In the genomic region with DNA sequence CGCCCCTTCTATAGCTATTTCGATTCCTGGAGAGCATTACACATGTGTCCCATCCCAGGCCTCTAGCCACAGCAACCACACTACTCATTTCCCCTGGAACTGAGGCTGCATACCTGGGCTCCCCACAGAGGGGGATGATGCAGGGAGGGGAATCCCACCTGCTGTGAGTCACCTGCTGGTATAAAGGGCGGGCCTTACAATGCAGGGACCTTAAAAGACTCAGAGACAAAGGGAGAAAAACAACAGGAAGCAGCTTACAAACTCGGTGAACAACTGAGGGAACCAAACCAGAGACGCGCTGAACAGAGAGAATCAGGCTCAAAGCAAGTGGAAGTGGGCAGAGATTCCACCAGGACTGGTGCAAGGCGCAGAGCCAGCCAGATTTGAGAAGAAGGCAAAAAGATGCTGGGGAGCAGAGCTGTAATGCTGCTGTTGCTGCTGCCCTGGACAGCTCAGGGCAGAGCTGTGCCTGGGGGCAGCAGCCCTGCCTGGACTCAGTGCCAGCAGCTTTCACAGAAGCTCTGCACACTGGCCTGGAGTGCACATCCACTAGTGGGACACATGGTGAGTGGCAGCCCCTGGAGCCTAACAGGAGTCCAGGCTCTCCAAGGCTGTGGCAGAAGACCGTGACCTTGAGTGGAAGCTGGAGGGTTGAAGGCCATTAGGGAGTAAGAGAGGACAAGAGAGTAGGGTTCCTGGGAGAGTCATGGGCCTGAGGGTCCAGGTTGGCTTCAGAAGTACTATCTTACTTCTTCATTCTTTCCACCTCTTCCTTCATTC, we compare ENCODE assay signal across 9 cellular contexts. TPM values are rescaled to one million over a fixed set of nuclear protein-coding genes. Genes with fewer than 3 reads are reported as not detected.
A peak's percentile ranks its signal among the peaks of the same experiment; 100 is the strongest.
DNase-seq lines count a peak whose midpoint lies in the region; ATAC-seq and TF ChIP-seq lines count a peak whose summit lies in the region.
"Had no signal": no experiment of that assay in that cellular context is flagged by ENCODE, and none has a peak within 500 bp of the region (broad histone marks: within the 10 kb centered on the region; RNA-seq: fewer than 3 reads in every experiment).

A gene with protein sequence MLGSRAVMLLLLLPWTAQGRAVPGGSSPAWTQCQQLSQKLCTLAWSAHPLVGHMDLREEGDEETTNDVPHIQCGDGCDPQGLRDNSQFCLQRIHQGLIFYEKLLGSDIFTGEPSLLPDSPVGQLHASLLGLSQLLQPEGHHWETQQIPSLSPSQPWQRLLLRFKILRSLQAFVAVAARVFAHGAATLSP (plus strand): TSS at position 242 of the 780 bp plus-strand sequence. CDS start 161 bp downstream, at position 403.

- H2BK15ac ChIP-seq in neuronal stem cell (ENCODE audit: low read length), result no peak within 1 kb of the TSS

- H3K36me3 Mint-ChIP-seq in activated naive CD8-positive, alpha-beta T cell treated with anti-CD3 and anti-CD28 coated beads, Interleukin-2, amount 10 ng/mL, durations not matched to agents 7 days and 5 days, result peaks cover 24% of the 10 kb centered on the region

- H3K4ac ChIP-seq in neuronal stem cell (ENCODE audit: low read length), result no peak within 1 kb of the TSS

- ATAC-seq in activated naive CD8-positive, alpha-beta T cell treated with anti-CD3 and anti-CD28 coated beads, Interleukin-2, amount 10 ng/mL, durations not matched to agents 7 days and 5 days (ENCODE audit: low read depth), result peak; percentile 66
- ATAC-seq in HG03045 (IDR thresholded peaks at IDR 0.05; ENCODE audit: unreplicated experiment), result no peak
- ATAC-seq: A549 had no signal

- H3K9ac ChIP-seq in SK-N-MC (ENCODE audit: insufficient read length) (peak within 1 kb of the TSS; percentile 21), neuronal stem cell (ENCODE audit: low read depth, low read length, poor library complexity) (no peak within 1 kb of the TSS)

- peaks cover 41% of the 10 kb centered on the region for H3K4me1 Mint-ChIP-seq in activated naive CD8-positive, alpha-beta T cell treated with anti-CD3 and anti-CD28 coated beads, Interleukin-2, amount 10 ng/mL, durations not matched to agents 7 days and 5 days

- DNase-seq in NCI-H2081 (lab: John Stamatoyannopoulos, UW) (peak; percentile 45 to 47), NCI-H2081 treated with DMSO at 0.1 percent for 48 hours (lab: John Stamatoyannopoulos, UW) (no peak), SK-N-MC (ENCODE audit: low read depth, low spot score) (no peak), neuronal stem cell (ENCODE audit: low spot score) (no peak), GF-D8 (lab: John Stamatoyannopoulos, UW) (no peak), HEK293T (ENCODE audit: extremely low spot score) (no peak)
- peak; percentile 68 for DNase-seq in activated naive CD8-positive, alpha-beta T cell treated with anti-CD3 and anti-CD28 coated beads, Interleukin-2, amount 10 ng/mL, durations not matched to agents 7 days and 5 days

- POLR2A ChIA-PET in activated naive CD8-positive, alpha-beta T cell treated with anti-CD3 and anti-CD28 coated beads, Interleukin-2, amount 10 ng/mL, durations not matched to agents 7 days and 5 days (lab: Charles Lee), result interaction anchor here (0.6 to 15.3 kb wide), 15 partner anchors 9 to 222 kb away, joined by 3 to 153 read pairs (median 4); partner anchors contain the start of genes APOF, CNPY2, COQ10A and RNF41
- POLR2A ChIA-PET in HEK293T (lab: Yijun Ruan, JAX), result interaction anchor here (1.1 to 2.2 kb wide), 2 partner anchors 21 to 22 kb away, joined by 4 to 8 read pairs; partner anchors contain the start of gene STAT2

- H3K79me1 ChIP-seq in neuronal stem cell (ENCODE audit: low read depth, low read length), result no peaks in the 10 kb centered on the region

- no peaks in the 10 kb centered on the region for H3K9me3 ChIP-seq in SK-N-MC (ENCODE audit: low read depth, low read length)
- no peaks in the 10 kb centered on the region for H3K9me3 ChIP-seq in neuronal stem cell (replicated peaks in 1 of 2; ENCODE audit: control insufficient read depth in 2 of 2, insufficient read depth in 1 of 2, low read depth in 1 of 2, low read length in 2 of 2)
- H3K9me3 ChIP-seq: A549 had no signal

- H3K9me3 Mint-ChIP-seq in activated naive CD8-positive, alpha-beta T cell treated with anti-CD3 and anti-CD28 coated beads, Interleukin-2, amount 10 ng/mL, durations not matched to agents 7 days and 5 days, result no peaks in the 10 kb centered on the region

- no peak within 1 kb of the TSS for H2AK5ac ChIP-seq in neuronal stem cell (ENCODE audit: low read depth, low read length)

- H4K91ac ChIP-seq in neuronal stem cell (ENCODE audit: low read depth, low read length, poor library complexity), result no peak within 1 kb of the TSS

- no peak within 1 kb of the TSS for H2BK12ac ChIP-seq in neuronal stem cell (ENCODE audit: low read length)

- H3K27ac ChIP-seq in SK-N-MC, result no peak within 1 kb of the TSS
- peak within 1 kb of the TSS; percentile 5 for H3K27ac ChIP-seq in neuronal stem cell (replicated peaks; ENCODE audit: low read length)
- H3K27ac ChIP-seq: A549 had no signal

- H3K18ac ChIP-seq in neuronal stem cell (ENCODE audit: low read length), result peak within 1 kb of the TSS; percentile 60

- H3K4me3 ChIP-seq in SK-N-MC (no peak within 1 kb of the TSS), neuronal stem cell (ENCODE audit: low read length in 2 of 2) (peak within 1 kb of the TSS in 1 of 2 donors; percentile 14)
- H3K4me3 ChIP-seq: A549 had no signal

- no peaks in the 10 kb centered on the region for H3K27me3 ChIP-seq in neuronal stem cell (ENCODE audit: control insufficient read depth in 3 of 3, insufficient read depth in 3 of 3, low read depth in 1 of 3, low read length in 3 of 3)

- no peak within 1 kb of the TSS for H3K4me2 ChIP-seq in neuronal stem cell (ENCODE audit: insufficient read depth, low read length, poor library complexity, severe bottlenecking)
- H3K4me2 ChIP-seq: A549 had no signal

- H3K4me1 ChIP-seq in neuronal stem cell (ENCODE audit: control insufficient read depth in 2 of 2, insufficient read depth in 1 of 2, low read depth in 1 of 2, low read length in 2 of 2), result peaks cover 2 to 9% of the 10 kb centered on the region in 2 donors

- H3K4me3 Mint-ChIP-seq in activated naive CD8-positive, alpha-beta T cell treated with anti-CD3 and anti-CD28 coated beads, Interleukin-2, amount 10 ng/mL, durations not matched to agents 7 days and 5 days, result peak within 1 kb of the TSS; percentile 88

- CTCF ChIA-PET in HEK293T (lab: Yijun Ruan, JAX), result no interaction called here

- WGBS in neuronal stem cell (ENCODE audit: extremely low coverage in 2 of 2, insufficient read length in 2 of 2, insufficient replicate concordance in 1 of 2), 2 donors, result no CpG with 5 or more reads among the region's 8 CpGs

- H2BK120ac ChIP-seq in neuronal stem cell (ENCODE audit: low read depth, low read length), result no peak within 1 kb of the TSS

- H2AFZ ChIP-seq in neuronal stem cell (ENCODE audit: low read length), result peak within 1 kb of the TSS; percentile 66

- H3K23ac ChIP-seq in neuronal stem cell (ENCODE audit: low read depth, low read length, poor library complexity), result no peak within 1 kb of the TSS

- H4K8ac ChIP-seq in neuronal stem cell (ENCODE audit: low read depth, low read length), result no peak within 1 kb of the TSS

- H3K27ac Mint-ChIP-seq in activated naive CD8-positive, alpha-beta T cell treated with anti-CD3 and anti-CD28 coated beads, Interleukin-2, amount 10 ng/mL, durations not matched to agents 7 days and 5 days, result peak within 1 kb of the TSS; percentile 100

- H3K27me3 Mint-ChIP-seq in activated naive CD8-positive, alpha-beta T cell treated with anti-CD3 and anti-CD28 coated beads, Interleukin-2, amount 10 ng/mL, durations not matched to agents 7 days and 5 days, result no peaks in the 10 kb centered on the region

- no peak within 1 kb of the TSS for H3K14ac ChIP-seq in neuronal stem cell (ENCODE audit: low read length)

- H3K36me3 ChIP-seq in SK-N-MC (ENCODE audit: insufficient read depth, low read length) (peaks cover 5% of the 10 kb centered on the region; the same call in 1 of the 2 replicates), neuronal stem cell (replicated peaks in 1 of 2; ENCODE audit: control insufficient read depth in 2 of 2, insufficient read depth in 2 of 2, low read length in 2 of 2) (peaks cover 8 to 22% of the 10 kb centered on the region in 2 donors)

- H2BK5ac ChIP-seq in neuronal stem cell (ENCODE audit: low read length), result no peak within 1 kb of the TSS

TF ChIP-seq in HEK293T, 16 proteins besides CTCF, POLR2A, EP300 and RAD21:
- no peak for TF ChIP-seq ARNT (IDR thresholded peaks at IDR 0.05)
- TF ChIP-seq BHLHE40 (IDR thresholded peaks at IDR 0.05; ENCODE audit: borderline replicate concordance), result no peak
- no peak for TF ChIP-seq LEF1 (IDR thresholded peaks at IDR 0.05; ENCODE audit: borderline replicate concordance)

RNA-seq across cellular contexts. Expression of the gene that starts here (rescaled TPM):
- total RNA-seq in activated naive CD8-positive, alpha-beta T cell treated with anti-CD3 and anti-CD28 coated beads, Interleukin-2, amount 10 ng/mL, durations not matched to agents 7 days and 5 days, result 10 to 100 TPM; 10.2 to 10.9 TPM
- 0.17 TPM for polyA plus RNA-seq in neuronal stem cell (2013, experiment 1 of 2)
- polyA plus RNA-seq in neuronal stem cell (2013, experiment 2 of 2), result 0.32 TPM

Comparison
In these comparisons a context has a peak if more than half of its experiments do, and no peak if none do; other contexts are left out.
1. DNase-seq: peak in NCI-H2081 (2 of 2) and activated naive CD8-positive, alpha-beta T cell treated with anti-CD3 and anti-CD28 coated beads, Interleukin-2, amount 10 ng/mL, durations not matched to agents 7 days and 5 days (single experiment); none in NCI-H2081 treated with DMSO at 0.1 percent for 48 hours (single experiment), SK-N-MC (single experiment), neuronal stem cell (single experiment), GF-D8 (single experiment) and HEK293T (single experiment).